ENCODE assay signal across 9 cellular contexts in genomic region chr3:129120254-129121004, GRCh38. TPM values are rescaled to one million over a fixed set of nuclear protein-coding genes. Genes with fewer than 3 reads are reported as not detected.
A peak's percentile ranks its signal among the peaks of the same experiment; 100 is the strongest.
DNase-seq lines count a peak whose midpoint lies in the region; ATAC-seq and TF ChIP-seq lines count a peak whose summit lies in the region.
"Had no signal": no experiment of that assay in that cellular context is flagged by ENCODE, and none has a peak within 500 bp of the region (broad histone marks: within the 10 kb centered on the region; RNA-seq: fewer than 3 reads in every experiment).

No MANE protein-coding gene starts in this region.

- peaks cover 44 to 70% (median 68%) of the 10 kb centered on the region in 4 donors for H3K4me1 ChIP-seq in stomach

- no peaks in the 10 kb centered on the region for H3K27me3 ChIP-seq in stomach

- H3K36me3 ChIP-seq in stomach: peaks cover 4 to 19% (median 10%) of the 10 kb centered on the region in 4 donors

- peaks cover 44% of the 10 kb centered on the region for H3K4me1 Mint-ChIP-seq in neural crest cell

- peak overlapping the region; percentile 96 to 97 (median 96) for H3K27ac ChIP-seq in stomach

- peak in 1 of 4 donors; percentile 68 for TF ChIP-seq POLR2A in stomach (IDR thresholded peaks at IDR 0.05)

- peak overlapping the region; percentile 84 for H3K4me3 Mint-ChIP-seq in neural crest cell

- TF ChIP-seq CTCF in foreskin fibroblast (IDR thresholded peaks at IDR 0.05; ENCODE audit: low read depth, low read length): no peak
- peak; percentile 42 for TF ChIP-seq CTCF in neural crest cell (conservative IDR thresholded peaks at IDR 0.05)
- TF ChIP-seq CTCF in stomach (IDR thresholded peaks at IDR 0.05): peak in 3 of 7 experiments; percentile 16 to 19 (median 17)

- H3K36me3 Mint-ChIP-seq in neural crest cell (ENCODE audit: low read depth): peaks cover 2% of the 10 kb centered on the region

- no peak overlapping the region for H3K27ac Mint-ChIP-seq in neural crest cell (ENCODE audit: unreplicated experiment)

- intact Hi-C loops in stomach (cut with DNase I; ENCODE audit: low total_unique reads): no loop called here

- H3K9me3 ChIP-seq in stomach: no peaks in the 10 kb centered on the region

- no peaks in the 10 kb centered on the region for H3K9me3 Mint-ChIP-seq in neural crest cell

- H3K4me3 ChIP-seq in foreskin fibroblast (ENCODE audit: low read depth in 1 of 2, low read length in 2 of 2) (peak overlapping the region; percentile 84), stomach (peak overlapping the region; percentile 76 to 88 (median 84))

- no peaks in the 10 kb centered on the region for H3K27me3 Mint-ChIP-seq in neural crest cell (ENCODE audit: low read depth)

- ATAC-seq in GM18907 (IDR thresholded peaks at IDR 0.05; ENCODE audit: unreplicated experiment) (peak; percentile 68), HG03139 (IDR thresholded peaks at IDR 0.05; ENCODE audit: unreplicated experiment) (peak; percentile 59)

- no peak for TF ChIP-seq EP300 in stomach (IDR thresholded peaks at IDR 0.05)

- DNase-seq in AG20443 (ENCODE audit: low spot score): peak; percentile 93
- DNase-seq in RKO (ENCODE audit: low spot score): peak; percentile 91
- DNase-seq in activated effector memory CD4-positive, alpha-beta T cell treated with Interleukin-2 at 50 U/mL for 16 hours: peak; percentile 87
- peak; percentile 88 to 95 for DNase-seq in foreskin fibroblast
- DNase-seq in neural crest cell (ENCODE audit: low read depth, low spot score): peak; percentile 38
- DNase-seq in stomach: peak; percentile 88

- WGBS in stomach, 5 donors: 0 to 1% (median 1%) methylated on average over 10 to 18 of the region's 18 CpGs

RNA-seq across cellular contexts. Expression of gene RAB43, which starts 1.2 kb away (rescaled TPM):
- total RNA-seq in neural crest cell: 9.6 and 11.4 TPM in 2 replicates
- 10 to 100 TPM in 4 of 5 donors, 1 to 10 TPM in 1; 6.1 to 70.6 (median 22.6) TPM for total RNA-seq in stomach
- polyA plus RNA-seq in stomach: 10 to 100 TPM in 2 of 3 donors, 1 to 10 TPM in 1; 4.3 to 18.1 (median 10.5) TPM

RNA-seq across cellular contexts. Expression of gene ISY1, which starts 40.4 kb away (rescaled TPM):
- total RNA-seq in neural crest cell (31.4 and 34.7 TPM in 2 replicates), stomach (10 to 100 TPM in 1 of 5 donors, 1 to 10 TPM in 4; 5.4 to 24.4 (median 7.0) TPM)
- polyA plus RNA-seq in stomach: 10 to 100 TPM; 17.8 to 31.5 (median 19.5) TPM

RNA-seq across cellular contexts. Expression of gene GP9, which starts 59.9 kb away (rescaled TPM):
- not detected in 2 replicates for total RNA-seq in neural crest cell
- not detected for total RNA-seq in stomach
- not detected for polyA plus RNA-seq in stomach
- total RNA-seq: subcutaneous adipose tissue had no signal

Comparison
In these comparisons a context has a peak if more than half of its experiments do, and no peak if none do; other contexts are left out.
1. Peak in every context shown above with its lines: DNase-seq, ATAC-seq, H3K4me3 ChIP-seq and H3K27ac ChIP-seq.
2. DNase-seq: peak in every context shown above with its lines; median percentile 93 in AG20443; 92 in foreskin fibroblast; 91 in RKO; 88 in stomach; 87 in activated effector memory CD4-positive, alpha-beta T cell treated with Interleukin-2 at 50 U/mL for 16 hours; 38 in neural crest cell.